8 cellular contexts compared by ENCODE assay signal in the genomic region with DNA sequence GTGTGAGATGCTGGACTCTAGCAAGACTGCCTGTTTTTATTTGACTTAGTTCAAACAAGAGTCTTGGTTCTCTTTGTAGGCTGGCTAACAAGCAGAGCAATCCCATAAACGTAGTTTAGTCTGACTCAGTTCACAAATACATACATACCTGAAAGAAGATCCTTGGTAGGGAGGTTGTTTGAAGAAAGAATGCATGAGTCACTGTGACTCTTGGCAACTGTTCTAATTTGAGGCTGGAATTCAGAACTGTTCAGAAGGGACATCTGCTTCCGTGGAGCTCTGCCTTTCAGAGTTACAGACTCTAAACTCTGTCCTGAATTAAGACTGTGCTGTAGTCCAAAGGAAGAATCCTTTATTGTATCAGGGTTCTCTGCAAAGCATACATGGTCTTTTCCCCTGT.
DNase-seq lines count a peak whose midpoint lies in the region; ATAC-seq, FAIRE-seq and TF ChIP-seq lines count a peak whose summit lies in the region.

No MANE protein-coding gene starts in this region.

- peak; percentile 72 for FAIRE-seq in endometrium (lab: Jason Lieb, UNC)

- H3K4me3 ChIP-seq in AG09309 (ENCODE audit: control insufficient read depth, low read depth, low read length) = no peak overlapping the region

- ATAC-seq in GM18907 (IDR thresholded peaks at IDR 0.05; ENCODE audit: unreplicated experiment) (no peak), GM19467 (IDR thresholded peaks at IDR 0.05; ENCODE audit: unreplicated experiment) (no peak)

- peak; percentile 89 for DNase-seq in AG09309 (ENCODE audit: low read depth)
- peak; percentile 91 for DNase-seq in NCI-H226
- peak; percentile 22 for DNase-seq in middle frontal gyrus (ENCODE audit: extremely low spot score, low spot score)
- no peak for DNase-seq in T-helper 1 cell
- DNase-seq in activated CD8-positive, alpha-beta memory T cell treated with anti-CD3 and anti-CD28 coated beads, Interleukin-2, amount 50 U/mL, for 4 hours = no peak

- TF ChIP-seq CTCF in AG09309 (IDR thresholded peaks at IDR 0.05; ENCODE audit: control insufficient read depth, insufficient read depth, low read depth, low read length, missing control alignments) = no peak

Comparison
In these comparisons a context has a peak if more than half of its experiments do, and no peak if none do; other contexts are left out.
1. DNase-seq: peak in AG09309 (single experiment), NCI-H226 (single experiment) and middle frontal gyrus (single experiment); none in T-helper 1 cell (0 of 5) and activated CD8-positive, alpha-beta memory T cell treated with anti-CD3 and anti-CD28 coated beads, Interleukin-2, amount 50 U/mL, for 4 hours (single experiment).